ENCODE assay signal across 1 cellular context in the genomic region with DNA sequence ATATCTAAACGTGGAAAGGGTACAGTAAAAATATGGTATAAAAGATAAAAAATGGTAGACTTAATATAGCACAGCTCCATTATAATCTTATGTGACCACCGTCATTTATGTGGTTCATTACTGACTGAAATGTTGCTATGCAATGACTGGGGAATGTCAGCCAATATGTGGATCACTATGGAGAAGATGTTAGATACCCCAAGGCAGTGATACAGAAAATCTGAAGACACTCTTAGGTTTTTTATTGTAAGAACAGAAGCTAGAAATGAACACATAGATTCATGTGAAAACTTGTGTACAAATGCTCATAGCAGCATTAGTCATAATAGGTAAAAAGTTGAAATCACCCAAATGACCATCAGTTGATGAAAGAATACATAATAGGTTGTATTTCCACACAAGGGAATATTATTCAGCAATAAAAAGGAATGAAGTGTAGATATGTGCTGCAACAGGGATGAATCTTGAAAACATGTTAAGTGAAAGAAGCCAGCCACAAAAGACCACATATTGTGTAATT.
TF ChIP-seq lines count a peak whose summit lies in the region.

No MANE protein-coding gene starts in this region.

TF ChIP-seq in HEK293, 187 proteins besides CTCF, POLR2A, EP300 and RAD21 (continued from another document):
- TF ChIP-seq, protein P1, sequence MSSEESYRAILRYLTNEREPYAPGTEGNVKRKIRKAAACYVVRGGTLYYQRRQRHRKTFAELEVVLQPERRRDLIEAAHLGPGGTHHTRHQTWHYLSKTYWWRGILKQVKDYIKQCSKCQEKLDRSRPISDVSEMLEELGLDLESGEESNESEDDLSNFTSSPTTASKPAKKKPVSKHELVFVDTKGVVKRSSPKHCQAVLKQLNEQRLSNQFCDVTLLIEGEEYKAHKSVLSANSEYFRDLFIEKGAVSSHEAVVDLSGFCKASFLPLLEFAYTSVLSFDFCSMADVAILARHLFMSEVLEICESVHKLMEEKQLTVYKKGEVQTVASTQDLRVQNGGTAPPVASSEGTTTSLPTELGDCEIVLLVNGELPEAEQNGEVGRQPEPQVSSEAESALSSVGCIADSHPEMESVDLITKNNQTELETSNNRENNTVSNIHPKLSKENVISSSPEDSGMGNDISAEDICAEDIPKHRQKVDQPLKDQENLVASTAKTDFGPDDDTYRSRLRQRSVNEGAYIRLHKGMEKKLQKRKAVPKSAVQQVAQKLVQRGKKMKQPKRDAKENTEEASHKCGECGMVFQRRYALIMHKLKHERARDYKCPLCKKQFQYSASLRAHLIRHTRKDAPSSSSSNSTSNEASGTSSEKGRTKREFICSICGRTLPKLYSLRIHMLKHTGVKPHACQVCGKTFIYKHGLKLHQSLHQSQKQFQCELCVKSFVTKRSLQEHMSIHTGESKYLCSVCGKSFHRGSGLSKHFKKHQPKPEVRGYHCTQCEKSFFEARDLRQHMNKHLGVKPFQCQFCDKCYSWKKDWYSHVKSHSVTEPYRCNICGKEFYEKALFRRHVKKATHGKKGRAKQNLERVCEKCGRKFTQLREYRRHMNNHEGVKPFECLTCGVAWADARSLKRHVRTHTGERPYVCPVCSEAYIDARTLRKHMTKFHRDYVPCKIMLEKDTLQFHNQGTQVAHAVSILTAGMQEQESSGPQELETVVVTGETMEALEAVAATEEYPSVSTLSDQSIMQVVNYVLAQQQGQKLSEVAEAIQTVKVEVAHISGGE (tag by site-specific recombination; conservative IDR thresholded peaks at IDR 0.05; ENCODE audit: low read depth): no peak
